In the genomic region with DNA sequence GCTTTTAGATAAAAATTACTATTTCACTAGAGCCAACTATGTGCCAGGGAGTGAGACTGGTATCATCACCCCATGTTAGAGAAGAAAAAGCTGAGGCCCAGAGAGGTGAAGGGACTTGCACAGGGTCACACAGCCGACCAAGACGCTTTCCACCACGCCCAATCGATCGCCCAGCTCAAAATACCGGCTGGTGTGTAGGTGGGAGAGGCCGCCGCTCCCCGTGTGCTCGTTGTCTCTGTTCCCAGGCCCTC, we compare ENCODE assay signal across 9 cellular contexts.
DNase-seq lines count a peak whose midpoint lies in the region; ATAC-seq lines count a peak whose summit lies in the region.
"Had no signal": no experiment of that assay in that cellular context is flagged by ENCODE, and none has a peak within 500 bp of the region (broad histone marks: within the 10 kb centered on the region; RNA-seq: fewer than 3 reads in every experiment).

No MANE protein-coding gene starts in this region.

- peaks cover 4 to 7% of the 10 kb centered on the region in 2 donors for H3K4me1 ChIP-seq in mucosa of rectum (ENCODE audit: control insufficient read depth in 2 of 2, insufficient read depth in 2 of 2, low read length in 2 of 2)

- H3K4me1 Mint-ChIP-seq in stimulated activated naive CD8-positive, alpha-beta T cell treated with anti-CD3 and anti-CD28 coated beads, Interleukin-15, Interleukin-2, amounts not matched to agents 100 ng/mL and 50 ng/mL, for 24 hours (ENCODE audit: low read depth): peaks cover 41% of the 10 kb centered on the region

- no peaks in the 10 kb centered on the region for H3K9me3 Mint-ChIP-seq in stimulated activated naive CD8-positive, alpha-beta T cell treated with anti-CD3 and anti-CD28 coated beads, Interleukin-15, Interleukin-2, amounts not matched to agents 100 ng/mL and 50 ng/mL, for 24 hours

- peak overlapping the region; percentile 89 for H3K27ac Mint-ChIP-seq in stimulated activated naive CD8-positive, alpha-beta T cell treated with anti-CD3 and anti-CD28 coated beads, Interleukin-15, Interleukin-2, amounts not matched to agents 100 ng/mL and 50 ng/mL, for 24 hours

- H3K36me3 ChIP-seq in mucosa of rectum (ENCODE audit: control insufficient read depth in 2 of 2, insufficient read depth in 2 of 2, low read length in 2 of 2): no peaks in the 10 kb centered on the region

- peak overlapping the region; percentile 84 for H3K4me3 Mint-ChIP-seq in stimulated activated naive CD8-positive, alpha-beta T cell treated with anti-CD3 and anti-CD28 coated beads, Interleukin-15, Interleukin-2, amounts not matched to agents 100 ng/mL and 50 ng/mL, for 24 hours

- H3K9ac ChIP-seq in mucosa of rectum (ENCODE audit: low read depth in 1 of 2, low read length in 2 of 2): peak overlapping the region; percentile 10 to 60

- H3K4me3 ChIP-seq in mucosa of rectum (ENCODE audit: low read length in 2 of 2): peak overlapping the region; percentile 59 to 74

- DNase-seq in stimulated activated naive CD8-positive, alpha-beta T cell treated with anti-CD3 and anti-CD28 coated beads, Interleukin-15, Interleukin-2, amounts not matched to agents 100 U/mL and 50 U/mL, for 24 hours: no peak
- no peak for DNase-seq in caudate nucleus (lab: John Stamatoyannopoulos, UW)
- no peak for DNase-seq in NCI-H774 (lab: John Stamatoyannopoulos, UW)
- no peak for DNase-seq in stimulated activated CD4-positive, alpha-beta T cell treated with anti-CD3 and anti-CD28 coated beads, Interleukin-12 subunit alpha, Interleukin-12 subunit beta, amount 100 ng/mL, for 4 hours

- peak overlapping the region; percentile 58 for H3K27ac ChIP-seq in caudate nucleus (ENCODE audit: low read depth, low read length)
- no peak overlapping the region for H3K27ac ChIP-seq in mucosa of rectum (ENCODE audit: low read depth in 2 of 2, low read length in 2 of 2)
- H3K27ac ChIP-seq: HL-60 had no signal

- no peak for ATAC-seq in stimulated activated naive CD8-positive, alpha-beta T cell treated with anti-CD3 and anti-CD28 coated beads, Interleukin-15, Interleukin-2, amounts not matched to agents 100 U/mL and 50 U/mL, for 24 hours
- ATAC-seq in HG02759 (IDR thresholded peaks at IDR 0.05; ENCODE audit: unreplicated experiment) (no peak), GM18498 (IDR thresholded peaks at IDR 0.05; ENCODE audit: unreplicated experiment) (no peak)

- H3K36me3 Mint-ChIP-seq in stimulated activated naive CD8-positive, alpha-beta T cell treated with anti-CD3 and anti-CD28 coated beads, Interleukin-15, Interleukin-2, amounts not matched to agents 100 ng/mL and 50 ng/mL, for 24 hours (ENCODE audit: low read depth): no peaks in the 10 kb centered on the region

- no peaks in the 10 kb centered on the region for H3K27me3 Mint-ChIP-seq in stimulated activated naive CD8-positive, alpha-beta T cell treated with anti-CD3 and anti-CD28 coated beads, Interleukin-15, Interleukin-2, amounts not matched to agents 100 ng/mL and 50 ng/mL, for 24 hours

- H3K9me3 ChIP-seq in mucosa of rectum (ENCODE audit: control insufficient read depth in 2 of 2, low read length in 2 of 2): no peaks in the 10 kb centered on the region

- H3K27me3 ChIP-seq in mucosa of rectum (ENCODE audit: control insufficient read depth in 2 of 2, insufficient read depth in 2 of 2, low read length in 2 of 2): no peaks in the 10 kb centered on the region
